ENCODE assay signal across 1 cellular context in genomic region chr19:53642381-53643099, GRCh38.
TF ChIP-seq lines count a peak whose summit lies in the region.

No MANE protein-coding gene starts in this region.

TF ChIP-seq in H1, 55 proteins besides CTCF, POLR2A, EP300 and RAD21:
- TF ChIP-seq CHD2 (IDR thresholded peaks at IDR 0.05; ENCODE audit: low read length) (no peak), SP2 (IDR thresholded peaks at IDR 0.05; ENCODE audit: low read length) (no peak), PHF8 (conservative IDR thresholded peaks at IDR 0.05; ENCODE audit: low read depth, low read length) (no peak), SAP30 (IDR thresholded peaks at IDR 0.05; ENCODE audit: insufficient read depth, insufficient replicate concordance, low read length) (no peak), KDM5A (IDR thresholded peaks at IDR 0.05; ENCODE audit: low read length) (no peak), RBBP5 (IDR thresholded peaks at IDR 0.05; ENCODE audit: borderline replicate concordance, low read depth, low read length) (no peak), SIX5 (IDR thresholded peaks at IDR 0.05; ENCODE audit: low read depth, low read length) (no peak), RFX5 (IDR thresholded peaks at IDR 0.05; ENCODE audit: borderline replicate concordance, low read depth, low read length) (no peak), CREB1 (IDR thresholded peaks at IDR 0.05) (no peak), HDAC6 (IDR thresholded peaks at IDR 0.05; ENCODE audit: low read depth, low read length) (no peak), YY1 (IDR thresholded peaks at IDR 0.05; ENCODE audit: low read depth, low read length) (no peak), BRCA1 (IDR thresholded peaks at IDR 0.05; ENCODE audit: low read depth, low read length) (no peak), NRF1 (IDR thresholded peaks at IDR 0.05; ENCODE audit: low read depth, low read length) (no peak), EGR1 (IDR thresholded peaks at IDR 0.05; ENCODE audit: borderline replicate concordance, low read depth, low read length) (no peak), ASH2L (IDR thresholded peaks at IDR 0.05; ENCODE audit: low read length) (no peak), SUZ12 (IDR thresholded peaks at IDR 0.05; ENCODE audit: low read length) (no peak), SP4 (IDR thresholded peaks at IDR 0.05; ENCODE audit: low read length) (no peak)
